9 cellular contexts compared by ENCODE assay signal in genomic region chr10:119270893-119271361, GRCh38.
DNase-seq lines count a peak whose midpoint lies in the region; ATAC-seq and TF ChIP-seq lines count a peak whose summit lies in the region.
"Had no signal": no experiment of that assay in that cellular context is flagged by ENCODE, and none has a peak within 500 bp of the region (broad histone marks: within the 10 kb centered on the region; RNA-seq: fewer than 3 reads in every experiment).

No MANE protein-coding gene starts in this region.

- H3K4me3 ChIP-seq in hepatocyte, result no peak overlapping the region
- H3K4me3 ChIP-seq: cardiac muscle cell had no signal

- H3K79me2 ChIP-seq in hepatocyte, result peaks cover 65% of the 10 kb centered on the region

- H3K9me3 ChIP-seq in hepatocyte (ENCODE audit: low read depth), result no peaks in the 10 kb centered on the region

- no peak for TF ChIP-seq CTCF in hepatocyte (IDR thresholded peaks at IDR 0.05; ENCODE audit: poor library complexity)

- H3K27ac ChIP-seq in hepatocyte, result peak overlapping the region; percentile 95
- H3K27ac ChIP-seq: cardiac muscle cell had no signal

- no peaks in the 10 kb centered on the region for H3K27me3 ChIP-seq in hepatocyte
- H3K27me3 ChIP-seq: cardiac muscle cell had no signal

- peak; percentile 29 for DNase-seq in DMS153 (lab: John Stamatoyannopoulos, UW)
- DNase-seq in NOMO-1 treated with DMSO at 0.1 percent for 48 hours (lab: John Stamatoyannopoulos, UW; ENCODE audit: unreplicated experiment), result peak; percentile 49
- peak; percentile 53 for DNase-seq in activated naive CD4-positive, alpha-beta T cell treated with Interleukin-2 at 50 U/mL for 16 hours
- DNase-seq in hepatocyte (ENCODE audit: low spot score), result peak; percentile 88
- peak; percentile 37 to 45 for DNase-seq in stimulated activated CD8-positive, alpha-beta memory T cell treated with anti-CD3 and anti-CD28 coated beads, Interleukin-2, amount 100 ng/mL, for 48 hours (ENCODE audit: low read depth in 2 of 2)
- DNase-seq in SIG-M5 treated with dmso at 0.1 percent for 504 hours (lab: John Stamatoyannopoulos, UW; ENCODE audit: unreplicated experiment), result no peak
- DNase-seq in NCI-H2029 treated with DMSO at 0.1 percent for 48 hours (lab: John Stamatoyannopoulos, UW), result no peak

- H2AFZ ChIP-seq in hepatocyte, result no peak overlapping the region

- H3K36me3 ChIP-seq in hepatocyte (replicated peaks; ENCODE audit: insufficient read depth, low read depth), result no peaks in the 10 kb centered on the region
- H3K36me3 ChIP-seq: cardiac muscle cell had no signal

- peak overlapping the region; percentile 59 for H3K4me2 ChIP-seq in hepatocyte

- no peaks in the 10 kb centered on the region for H3K9me2 ChIP-seq in hepatocyte (replicated peaks; ENCODE audit: insufficient read depth)

- no peaks in the 10 kb centered on the region for H4K20me1 ChIP-seq in hepatocyte (ENCODE audit: insufficient read depth, poor library complexity, severe bottlenecking)

- 37% methylated on average over 17 of the region's 17 CpGs for WGBS in hepatocyte (ENCODE audit: low lambda C conversion rate, missing lambda C conversion rate)

- peak; percentile 56 for ATAC-seq in GM21619 (IDR thresholded peaks at IDR 0.05; ENCODE audit: unreplicated experiment)

- H3K4me1 ChIP-seq in hepatocyte (ENCODE audit: insufficient read depth), result peaks cover 40% of the 10 kb centered on the region

Comparison
In these comparisons a context has a peak if more than half of its experiments do, and no peak if none do; other contexts are left out.
1. DNase-seq: peak in DMS153 (single experiment), NOMO-1 treated with DMSO at 0.1 percent for 48 hours (single experiment), activated naive CD4-positive, alpha-beta T cell treated with Interleukin-2 at 50 U/mL for 16 hours (single experiment), hepatocyte (single experiment) and stimulated activated CD8-positive, alpha-beta memory T cell treated with anti-CD3 and anti-CD28 coated beads, Interleukin-2, amount 100 ng/mL, for 48 hours (2 of 2); none in SIG-M5 treated with dmso at 0.1 percent for 504 hours (single experiment) and NCI-H2029 treated with DMSO at 0.1 percent for 48 hours (single experiment).